8 cellular contexts compared by ENCODE assay signal in genomic region chr4:73068496-73069337, GRCh38. TPM values are rescaled to one million over a fixed set of nuclear protein-coding genes. Genes with fewer than 3 reads are reported as not detected.
DNase-seq lines count a peak whose midpoint lies in the region; ATAC-seq and TF ChIP-seq lines count a peak whose summit lies in the region.

No MANE protein-coding gene starts in this region.

- H3K27ac ChIP-seq in HL-60 (replicated peaks) (peak overlapping the region; percentile 97), colonic mucosa (peak overlapping the region; percentile 93), lower lobe of right lung (peak overlapping the region; percentile 98), tibial artery (peak overlapping the region; percentile 91 to 94)

- H3K36me3 ChIP-seq in colonic mucosa = no peaks in the 10 kb centered on the region
- H3K36me3 ChIP-seq in lower lobe of right lung = peaks cover 21% of the 10 kb centered on the region
- peaks cover 2 to 5% (median 4%) of the 10 kb centered on the region in 3 donors for H3K36me3 ChIP-seq in tibial artery

- H3K9ac ChIP-seq in colonic mucosa (ENCODE audit: low read depth in 2 of 2, low read length in 2 of 2) = peak overlapping the region; percentile 89 to 97

- no peaks in the 10 kb centered on the region for H3K9me3 Mint-ChIP-seq in CD14-positive monocyte

- peak; percentile 2 for ATAC-seq in GM19328 (IDR thresholded peaks at IDR 0.05; ENCODE audit: unreplicated experiment)
- peak in 1 of 2 donors; percentile 10 for ATAC-seq in lower lobe of right lung

- no peaks in the 10 kb centered on the region for H3K27me3 ChIP-seq in HL-60 (ENCODE audit: insufficient read depth, poor library complexity, severe bottlenecking)
- H3K27me3 ChIP-seq in colonic mucosa = no peaks in the 10 kb centered on the region
- no peaks in the 10 kb centered on the region for H3K27me3 ChIP-seq in lower lobe of right lung (ENCODE audit: low read depth)
- H3K27me3 ChIP-seq in tibial artery = no peaks in the 10 kb centered on the region

- no peaks in the 10 kb centered on the region for H3K27me3 Mint-ChIP-seq in CD14-positive monocyte (ENCODE audit: low read depth in 3 of 3)

- intact Hi-C loops in CD14-positive monocyte (cut with micrococcal nuclease) (loop anchor here (1.0 to 2.0 kb wide), 2 partner anchors 190 to 191 kb away; partner anchors contain the start of gene ANKRD17 (in 1 of the 2)), colonic mucosa (cut with DNase I) (loop anchor here (2.0 kb wide), 1 partner anchor 190 kb away; the partner anchor contains the start of gene ANKRD17), lower lobe of right lung (cut with DNase I) (no loop called here), tibial artery (cut with DNase I; ENCODE audit: low total_unique reads) (loop anchor here (5.0 kb wide), 1 partner anchor 189 kb away; the partner anchor contains the start of gene ANKRD17)

- peak overlapping the region; percentile 93 to 99 (median 97) for H3K27ac Mint-ChIP-seq in CD14-positive monocyte

- H3K4me1 ChIP-seq in colonic mucosa (peaks cover 7% of the 10 kb centered on the region), lower lobe of right lung (peaks cover 32% of the 10 kb centered on the region), tibial artery (peaks cover 0 to 27% (median 7%) of the 10 kb centered on the region in 4 donors)

- H3K4me3 Mint-ChIP-seq in CD14-positive monocyte = peak overlapping the region; percentile 84 to 96

- peaks cover 9% of the 10 kb centered on the region for H3K4me1 Mint-ChIP-seq in CD14-positive monocyte

- no peak for DNase-seq in CD14-positive monocyte (ENCODE audit: low spot score)
- peak; percentile 25 to 42 for DNase-seq in HL-60 (ENCODE audit: low read depth in 1 of 2, low spot score in 1 of 2)
- peak; percentile 26 for DNase-seq in RPMI7951 (ENCODE audit: low read depth)
- DNase-seq in colonic mucosa = peak; percentile 29
- DNase-seq in lower lobe of right lung = no peak
- DNase-seq in tibial artery = no peak
- DNase-seq in stimulated activated CD4-positive, alpha-beta T cell treated with anti-CD3 and anti-CD28 coated beads, Interleukin-2, amount 100 ng/mL, for 48 hours = no peak

- no peak for TF ChIP-seq CTCF in CD14-positive monocyte (IDR thresholded peaks at IDR 0.05)
- no peak for TF ChIP-seq CTCF in HL-60 (IDR thresholded peaks at IDR 0.05; ENCODE audit: insufficient read depth, low read length)
- TF ChIP-seq CTCF in colonic mucosa (IDR thresholded peaks at IDR 0.05) = no peak
- TF ChIP-seq CTCF in lower lobe of right lung (IDR thresholded peaks at IDR 0.05) = no peak
- TF ChIP-seq CTCF in tibial artery (IDR thresholded peaks at IDR 0.05) = no peak

- peak overlapping the region; percentile 70 for H3K4me3 ChIP-seq in HL-60 (replicated peaks; ENCODE audit: insufficient read depth, low read length)
- peak overlapping the region; percentile 58 for H3K4me3 ChIP-seq in colonic mucosa
- peak overlapping the region; percentile 87 for H3K4me3 ChIP-seq in lower lobe of right lung
- H3K4me3 ChIP-seq in tibial artery = peak overlapping the region; percentile 91 to 93

- peaks cover 23 to 31% of the 10 kb centered on the region in 2 donors for H3K36me3 Mint-ChIP-seq in CD14-positive monocyte

- no peaks in the 10 kb centered on the region for H3K9me3 ChIP-seq in colonic mucosa
- no peaks in the 10 kb centered on the region for H3K9me3 ChIP-seq in lower lobe of right lung
- H3K9me3 ChIP-seq in tibial artery = no peaks in the 10 kb centered on the region

RNA-seq across cellular contexts. Expression of gene COX18, which starts 0.8 kb away (rescaled TPM):
- polyA plus RNA-seq in CD14-positive monocyte = 10 to 100 TPM in 1 of 2 donors, 1 to 10 TPM in 1; 8.3 to 10.3 TPM
- total RNA-seq in RPMI7951 (2014; rRNA removed; shearing (Covaris generic)) = 17.5 and 23.8 TPM in 2 replicates
- total RNA-seq in colonic mucosa (10 to 100 TPM; 19.5 to 19.6 TPM), lower lobe of right lung (11.8 TPM)

Comparison
In these comparisons a context has a peak if more than half of its experiments do, and no peak if none do; other contexts are left out.
1. DNase-seq: peak in HL-60 (2 of 2), RPMI7951 (single experiment) and colonic mucosa (single experiment); none in CD14-positive monocyte (single experiment), lower lobe of right lung (single experiment), tibial artery (0 of 2) and stimulated activated CD4-positive, alpha-beta T cell treated with anti-CD3 and anti-CD28 coated beads, Interleukin-2, amount 100 ng/mL, for 48 hours (0 of 2).
2. Peak in every context shown above with its lines, with median percentiles within 50 percentile points of each other: H3K27ac ChIP-seq and H3K4me3 ChIP-seq.